12 cellular contexts compared by ENCODE assay signal in genomic region chr1:32372149-32372756, GRCh38. TPM values are rescaled to one million over a fixed set of nuclear protein-coding genes. Genes with fewer than 3 reads are reported as not detected.
DNase-seq lines count a peak whose midpoint lies in the region; ATAC-seq and TF ChIP-seq lines count a peak whose summit lies in the region.
"Had no signal": no experiment of that assay in that cellular context is flagged by ENCODE, and none has a peak within 500 bp of the region (broad histone marks: within the 10 kb centered on the region; RNA-seq: fewer than 3 reads in every experiment).

No MANE protein-coding gene starts in this region.

- intact Hi-C loops in left ventricle myocardium superior (cut with micrococcal nuclease): no loop called here

- ATAC-seq in activated T-cell treated with anti-CD3 and anti-CD28 coated beads, Interleukin-2, amount 50 U/mL, for 72 hours (replicated peaks in 1 of 2): peak; percentile 54 to 77
- ATAC-seq in left ventricle myocardium superior: no peak

- no peaks in the 10 kb centered on the region for H3K27me3 Mint-ChIP-seq in activated T-cell treated with anti-CD3 and anti-CD28 coated beads, Interleukin-2, amount 50 U/mL, for 72 hours (ENCODE audit: low read depth)

- H3K4me3 ChIP-seq in GM12875 (ENCODE audit: low read depth, low read length): no peak overlapping the region
- H3K4me3 ChIP-seq: upper lobe of left lung had no signal

- H3K36me3 Mint-ChIP-seq in activated T-cell treated with anti-CD3 and anti-CD28 coated beads, Interleukin-2, amount 50 U/mL, for 72 hours (ENCODE audit: insufficient read depth in 2 of 2): peaks cover 2 to 7% of the 10 kb centered on the region in 2 donors

- H3K4me3 Mint-ChIP-seq in activated T-cell treated with anti-CD3 and anti-CD28 coated beads, Interleukin-2, amount 50 U/mL, for 72 hours: no peak overlapping the region

- H3K9me3 Mint-ChIP-seq in activated T-cell treated with anti-CD3 and anti-CD28 coated beads, Interleukin-2, amount 50 U/mL, for 72 hours: no peaks in the 10 kb centered on the region

- peaks cover 16% of the 10 kb centered on the region for H3K4me1 Mint-ChIP-seq in activated T-cell treated with anti-CD3 and anti-CD28 coated beads, Interleukin-2, amount 50 U/mL, for 72 hours (ENCODE audit: low read depth)

- H3K27ac Mint-ChIP-seq in activated T-cell treated with anti-CD3 and anti-CD28 coated beads, Interleukin-2, amount 50 U/mL, for 72 hours: peak overlapping the region; percentile 23

- DNase-seq in NOMO-1 treated with DMSO at 0.1 percent for 48 hours (lab: John Stamatoyannopoulos, UW; ENCODE audit: unreplicated experiment): peak; percentile 49
- peak; percentile 23 to 29 for DNase-seq in activated T-cell treated with anti-CD3 and anti-CD28 coated beads, Interleukin-2, amount 50 U/mL, for 72 hours
- DNase-seq in myocyte (ENCODE audit: low read depth): peak; percentile 30
- no peak for DNase-seq in LoVo (ENCODE audit: low spot score)
- DNase-seq in NCI-H510A (lab: John Stamatoyannopoulos, UW): no peak
- no peak for DNase-seq in DMS79 (lab: John Stamatoyannopoulos, UW)
- DNase-seq in left ventricle myocardium superior: no peak
- DNase-seq: hypothalamus, NCI-H446 treated with DMSO at 0.1 percent for 48 hours, retina, upper lobe of left lung had no signal

- TF ChIP-seq CTCF in GM12875 (IDR thresholded peaks at IDR 0.05; ENCODE audit: borderline replicate concordance, insufficient read depth, low read depth, low read length): 0 out of 2 replicates have a peak, but pooled peaks have one; percentile 14

RNA-seq across cellular contexts. Expression of gene TSSK3, which starts 9.9 kb away (rescaled TPM):
- total RNA-seq in activated T-cell treated with anti-CD3 and anti-CD28 coated beads, Interleukin-2, amount 50 U/mL, for 72 hours: 1 to 10 TPM; 1.2 to 1.9 TPM
- 0.88 and 1.0 TPM in 2 replicates for total RNA-seq in myocyte
- polyA plus RNA-seq in myocyte (2012): 3.1 TPM
- 2.0 TPM for total RNA-seq in left ventricle myocardium superior

RNA-seq across cellular contexts. Expression of gene FAM229A, which starts 10.0 kb away (rescaled TPM):
- total RNA-seq in activated T-cell treated with anti-CD3 and anti-CD28 coated beads, Interleukin-2, amount 50 U/mL, for 72 hours: 10 to 100 TPM in 1 of 2 donors, 1 to 10 TPM in 1; 9.2 to 14.0 TPM
- total RNA-seq in myocyte: 4.4 and 5.2 TPM in 2 replicates
- polyA plus RNA-seq in myocyte (2012): 4.6 TPM
- 2.8 TPM for total RNA-seq in left ventricle myocardium superior

RNA-seq across cellular contexts. Expression of gene BSDC1, which starts 22.0 kb away (rescaled TPM):
- total RNA-seq in activated T-cell treated with anti-CD3 and anti-CD28 coated beads, Interleukin-2, amount 50 U/mL, for 72 hours: 10 to 100 TPM; 50.6 to 67.7 TPM
- total RNA-seq in myocyte: 62.8 and 63.2 TPM in 2 replicates
- polyA plus RNA-seq in myocyte (2012): 68.3 TPM
- 40.5 TPM for total RNA-seq in left ventricle myocardium superior

RNA-seq across cellular contexts. Expression of gene MARCKSL1, which starts 36.2 kb away (rescaled TPM):
- total RNA-seq in activated T-cell treated with anti-CD3 and anti-CD28 coated beads, Interleukin-2, amount 50 U/mL, for 72 hours: 10 to 100 TPM; 12.3 to 14.9 TPM
- total RNA-seq in myocyte: 65.5 and 94.0 TPM in 2 replicates
- 47.0 TPM for polyA plus RNA-seq in myocyte (2012)
- total RNA-seq in left ventricle myocardium superior: 15.3 TPM

Comparison
In these comparisons a context has a peak if more than half of its experiments do, and no peak if none do; other contexts are left out.
1. DNase-seq: peak in NOMO-1 treated with DMSO at 0.1 percent for 48 hours (single experiment), activated T-cell treated with anti-CD3 and anti-CD28 coated beads, Interleukin-2, amount 50 U/mL, for 72 hours (2 of 2) and myocyte (single experiment); none in LoVo (single experiment), NCI-H510A (single experiment), DMS79 (single experiment) and left ventricle myocardium superior (single experiment).